In the genomic region with DNA sequence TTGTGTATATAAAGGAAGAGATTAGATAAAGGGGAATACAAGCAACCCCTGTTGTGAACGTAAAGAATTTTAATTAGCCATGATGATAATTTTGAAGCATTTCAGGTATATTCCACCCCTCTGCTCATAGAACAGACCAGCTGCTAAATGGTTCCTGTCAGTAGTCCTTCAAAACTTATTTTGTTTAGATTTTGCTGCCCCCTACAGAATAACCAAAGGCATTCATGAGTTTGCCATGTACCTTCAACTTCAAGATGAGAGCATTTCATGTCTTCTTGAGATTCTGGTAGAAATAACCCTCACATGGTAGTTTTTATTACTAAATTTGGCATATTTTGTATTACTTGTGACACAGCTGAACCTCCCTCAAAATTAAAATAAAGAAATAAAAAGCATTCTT, we compare ENCODE assay signal across 9 cellular contexts.
DNase-seq lines count a peak whose midpoint lies in the region; ATAC-seq and TF ChIP-seq lines count a peak whose summit lies in the region.
"Had no signal": no experiment of that assay in that cellular context is flagged by ENCODE, and none has a peak within 500 bp of the region (broad histone marks: within the 10 kb centered on the region; RNA-seq: fewer than 3 reads in every experiment).

No MANE protein-coding gene starts in this region.

- H3K27ac ChIP-seq in DND-41 (ENCODE audit: low read length): no peak overlapping the region
- H3K27ac ChIP-seq: coronary artery had no signal

- no peak for ATAC-seq in DND-41 (ENCODE audit: insufficient read depth, low read depth)
- ATAC-seq in left lobe of liver: peak; percentile 85
- ATAC-seq in HG03571 (IDR thresholded peaks at IDR 0.05; ENCODE audit: unreplicated experiment): no peak
- ATAC-seq in HG03045 (IDR thresholded peaks at IDR 0.05; ENCODE audit: unreplicated experiment): no peak
- no peak for ATAC-seq in GM21381 (IDR thresholded peaks at IDR 0.05; ENCODE audit: unreplicated experiment)

- no peak for DNase-seq in DND-41
- DNase-seq in SKM-1 (lab: John Stamatoyannopoulos, UW; ENCODE audit: unreplicated experiment): peak; percentile 47
- DNase-seq in left lobe of liver (ENCODE audit: low spot score): no peak
- DNase-seq in stimulated activated CD4-positive, alpha-beta T cell treated with anti-CD3 and anti-CD28 coated beads, Interleukin-12 subunit alpha, Interleukin-12 subunit beta, amount 100 ng/mL, for 4 hours: no peak

- H3K27me3 ChIP-seq in DND-41 (ENCODE audit: insufficient read depth, low read length, poor library complexity): no peaks in the 10 kb centered on the region

- no peaks in the 10 kb centered on the region for H3K36me3 ChIP-seq in DND-41 (ENCODE audit: insufficient read depth, low read length)

- no peaks in the 10 kb centered on the region for H3K9me3 ChIP-seq in DND-41 (ENCODE audit: insufficient read depth, low read length, severe bottlenecking)

- no peak overlapping the region for H3K9ac ChIP-seq in DND-41 (ENCODE audit: low read depth, low read length)

- H3K4me3 ChIP-seq in DND-41 (ENCODE audit: low read depth in 1 of 2, low read length in 2 of 2): no peak overlapping the region
- H3K4me3 ChIP-seq: coronary artery had no signal

- no peak overlapping the region for H2AFZ ChIP-seq in DND-41 (ENCODE audit: low read depth, low read length)

- H4K20me1 ChIP-seq in DND-41 (ENCODE audit: insufficient read depth, low read length): no peaks in the 10 kb centered on the region

- H3K79me2 ChIP-seq in DND-41 (ENCODE audit: insufficient read depth, low read length): no peaks in the 10 kb centered on the region

- no peak overlapping the region for H3K4me2 ChIP-seq in DND-41 (ENCODE audit: insufficient read depth, low read length)

- TF ChIP-seq CTCF in DND-41 (IDR thresholded peaks at IDR 0.05; ENCODE audit: borderline replicate concordance, extremely low read depth, low read length, poor library complexity, severe bottlenecking): peak; percentile 28
- peak; percentile 60 for TF ChIP-seq CTCF in LNCAP (IDR thresholded peaks at IDR 0.05)

- H3K4me1 ChIP-seq in DND-41 (ENCODE audit: insufficient read depth, low read length): no peaks in the 10 kb centered on the region
